In genomic region chr16:87809150-87809902, GRCh38 we compare ENCODE assay signal across 11 cellular contexts. TPM values are rescaled to one million over a fixed set of nuclear protein-coding genes. Genes with fewer than 3 reads are reported as not detected.
DNase-seq lines count a peak whose midpoint lies in the region; ATAC-seq and TF ChIP-seq lines count a peak whose summit lies in the region.
"Had no signal": no experiment of that assay in that cellular context is flagged by ENCODE, and none has a peak within 500 bp of the region (broad histone marks: within the 10 kb centered on the region; RNA-seq: fewer than 3 reads in every experiment).

No MANE protein-coding gene starts in this region.

- H3K36me3 Mint-ChIP-seq in activated T-cell treated with anti-CD3 and anti-CD28 coated beads, Interleukin-2, amount 50 U/mL, for 24 hours (ENCODE audit: low read depth) = peaks cover 3% of the 10 kb centered on the region
- no peaks in the 10 kb centered on the region for H3K36me3 Mint-ChIP-seq in activated T-cell treated with anti-CD3 and anti-CD28 coated beads, Interleukin-2, amount 50 U/mL, for 4 hours (ENCODE audit: insufficient read depth)

- peaks cover 3% of the 10 kb centered on the region for H3K27me3 Mint-ChIP-seq in activated T-cell treated with anti-CD3 and anti-CD28 coated beads, Interleukin-2, amount 50 U/mL, for 24 hours
- peaks cover 5% of the 10 kb centered on the region for H3K27me3 Mint-ChIP-seq in activated T-cell treated with anti-CD3 and anti-CD28 coated beads, Interleukin-2, amount 50 U/mL, for 4 hours (ENCODE audit: low read depth)
- peaks cover 7% of the 10 kb centered on the region for H3K27me3 Mint-ChIP-seq in stimulated activated naive CD8-positive, alpha-beta T cell treated with anti-CD3 and anti-CD28 coated beads, Interleukin-15, amount 100 ng/mL, for 72 hours

- no peaks in the 10 kb centered on the region for H3K9me3 Mint-ChIP-seq in activated T-cell treated with anti-CD3 and anti-CD28 coated beads, Interleukin-2, amount 50 U/mL, for 24 hours
- H3K9me3 Mint-ChIP-seq in activated T-cell treated with anti-CD3 and anti-CD28 coated beads, Interleukin-2, amount 50 U/mL, for 4 hours = no peaks in the 10 kb centered on the region
- no peaks in the 10 kb centered on the region for H3K9me3 Mint-ChIP-seq in stimulated activated naive CD8-positive, alpha-beta T cell treated with anti-CD3 and anti-CD28 coated beads, Interleukin-15, amount 100 ng/mL, for 72 hours

- no peak overlapping the region for H3K4me3 Mint-ChIP-seq in activated T-cell treated with anti-CD3 and anti-CD28 coated beads, Interleukin-2, amount 50 U/mL, for 24 hours
- no peak overlapping the region for H3K4me3 Mint-ChIP-seq in activated T-cell treated with anti-CD3 and anti-CD28 coated beads, Interleukin-2, amount 50 U/mL, for 4 hours
- H3K4me3 Mint-ChIP-seq in stimulated activated naive CD8-positive, alpha-beta T cell treated with anti-CD3 and anti-CD28 coated beads, Interleukin-15, amount 100 ng/mL, for 72 hours = peak overlapping the region; percentile 22 to 59

- H3K27ac Mint-ChIP-seq in activated T-cell treated with anti-CD3 and anti-CD28 coated beads, Interleukin-2, amount 50 U/mL, for 24 hours = peak overlapping the region; percentile 52
- peak overlapping the region; percentile 34 to 64 for H3K27ac Mint-ChIP-seq in stimulated activated naive CD8-positive, alpha-beta T cell treated with anti-CD3 and anti-CD28 coated beads, Interleukin-15, amount 100 ng/mL, for 72 hours

- no peak overlapping the region for H3K4me3 ChIP-seq in NB4 (ENCODE audit: low read depth, low read length)
- H3K4me3 ChIP-seq: ascending aorta, PC-9 had no signal

- no peak for ATAC-seq in activated T-cell treated with anti-CD3 and anti-CD28 coated beads, Interleukin-2, amount 50 U/mL, for 4 hours
- peak; percentile 47 for ATAC-seq in HG02763 (IDR thresholded peaks at IDR 0.05; ENCODE audit: unreplicated experiment)
- peak; percentile 19 for ATAC-seq in stimulated activated naive CD8-positive, alpha-beta T cell treated with anti-CD3 and anti-CD28 coated beads, Interleukin-15, amount 100 ng/mL, for 72 hours
- ATAC-seq: left ventricle myocardium superior had no signal

- DNase-seq in activated T-cell treated with anti-CD3 and anti-CD28 coated beads, Interleukin-2, amount 50 U/mL, for 24 hours = no peak
- no peak for DNase-seq in activated T-cell treated with anti-CD3 and anti-CD28 coated beads, Interleukin-2, amount 50 U/mL, for 4 hours
- peak; percentile 90 for DNase-seq in NB4 (ENCODE audit: low read depth)
- peak in 1 of 2 donors; percentile 31 for DNase-seq in stimulated activated naive CD8-positive, alpha-beta T cell treated with anti-CD3 and anti-CD28 coated beads, Interleukin-15, amount 100 ng/mL, for 72 hours
- DNase-seq in NCI-H446 (lab: John Stamatoyannopoulos, UW) = no peak
- no peak for DNase-seq in AG08395 (ENCODE audit: low spot score)
- no peak for DNase-seq in hippocampal formation (lab: John Stamatoyannopoulos, UW)
- DNase-seq: left ventricle myocardium superior, PC-9 had no signal

- H3K4me1 Mint-ChIP-seq in activated T-cell treated with anti-CD3 and anti-CD28 coated beads, Interleukin-2, amount 50 U/mL, for 24 hours (ENCODE audit: low read depth) = peaks cover 39% of the 10 kb centered on the region
- H3K4me1 Mint-ChIP-seq in activated T-cell treated with anti-CD3 and anti-CD28 coated beads, Interleukin-2, amount 50 U/mL, for 4 hours (ENCODE audit: low read depth) = peaks cover 30% of the 10 kb centered on the region
- peaks cover 63% of the 10 kb centered on the region for H3K4me1 Mint-ChIP-seq in stimulated activated naive CD8-positive, alpha-beta T cell treated with anti-CD3 and anti-CD28 coated beads, Interleukin-15, amount 100 ng/mL, for 72 hours

- TF ChIP-seq CTCF in NB4 (IDR thresholded peaks at IDR 0.05; ENCODE audit: low read depth, low read length) = no peak

- TF ChIP-seq POLR2A in NB4 (IDR thresholded peaks at IDR 0.05; ENCODE audit: extremely low read depth, insufficient read length) = no peak

RNA-seq across cellular contexts. Expression of gene KLHDC4, which starts 43.5 kb away (rescaled TPM):
- 10 to 100 TPM; 71.6 to 78.1 (median 76.0) TPM for total RNA-seq in activated T-cell treated with anti-CD3 and anti-CD28 coated beads, Interleukin-2, amount 50 U/mL, for 4 hours

RNA-seq across cellular contexts. Expression of gene SLC7A5, which starts 60.0 kb away (rescaled TPM):
- total RNA-seq in activated T-cell treated with anti-CD3 and anti-CD28 coated beads, Interleukin-2, amount 50 U/mL, for 4 hours = 100 to 1,000 TPM; 814 to 984 (median 886) TPM

Comparison
In these comparisons a context has a peak if more than half of its experiments do, and no peak if none do; other contexts are left out.
1. H3K4me3 Mint-ChIP-seq: peak in stimulated activated naive CD8-positive, alpha-beta T cell treated with anti-CD3 and anti-CD28 coated beads, Interleukin-15, amount 100 ng/mL, for 72 hours (2 of 2); none in activated T-cell treated with anti-CD3 and anti-CD28 coated beads, Interleukin-2, amount 50 U/mL, for 24 hours (single experiment) and activated T-cell treated with anti-CD3 and anti-CD28 coated beads, Interleukin-2, amount 50 U/mL, for 4 hours (single experiment).
2. ATAC-seq: peak in HG02763 (single experiment) and stimulated activated naive CD8-positive, alpha-beta T cell treated with anti-CD3 and anti-CD28 coated beads, Interleukin-15, amount 100 ng/mL, for 72 hours (single experiment); none in activated T-cell treated with anti-CD3 and anti-CD28 coated beads, Interleukin-2, amount 50 U/mL, for 4 hours (0 of 2).